29 cellular contexts compared by ENCODE assay signal in genomic region chr13:110590577-110590976, GRCh38. TPM values are rescaled to one million over a fixed set of nuclear protein-coding genes. Genes with fewer than 3 reads are reported as not detected.
DNase-seq lines count a peak whose midpoint lies in the region; ATAC-seq and TF ChIP-seq lines count a peak whose summit lies in the region.
"Had no signal": no experiment of that assay in that cellular context is flagged by ENCODE, and none has a peak within 500 bp of the region (broad histone marks: within the 10 kb centered on the region; RNA-seq: fewer than 3 reads in every experiment).

No MANE protein-coding gene starts in this region.

- TF ChIP-seq CTCF in epithelial cell of esophagus (IDR thresholded peaks at IDR 0.05; ENCODE audit: insufficient read depth, low read depth, low read length, missing control alignments), result no peak

- no peak overlapping the region for H3K18ac ChIP-seq in mesenchymal stem cell (ENCODE audit: low read depth in 1 of 2, low read length in 2 of 2)

- no peak overlapping the region for H2AFZ ChIP-seq in mesenchymal stem cell (ENCODE audit: low read depth, low read length)

- no peak overlapping the region for H2AK5ac ChIP-seq in mesenchymal stem cell (ENCODE audit: low read length, severe bottlenecking)

- no peak overlapping the region for H3K4me3 Mint-ChIP-seq in stimulated activated naive B cell treated with anti-CD40 and anti-IgM and Interleukin-4, amounts not matched to agents 10 μg/mL and 1 μg/mL and 100 μg/mL, for 72 hours
- H3K4me3 Mint-ChIP-seq: activated T-cell treated with anti-CD3 and anti-CD28 coated beads, Interleukin-2, amount 50 U/mL, for 4 hours; brain; CD8-positive, alpha-beta T cell; natural killer cell treated with Interleukin-12 subunit alpha and Interleukin-12 subunit beta and Interleukin-15 and Interleukin-18, amount 100 ng/mL, for 72 hours; stimulated activated naive CD8-positive, alpha-beta T cell treated with anti-CD3 and anti-CD28 coated beads, Interleukin-15, Interleukin-2, amounts not matched to agents 100 ng/mL and 50 ng/mL, for 24 hours; T-helper 1 cell treated with Interleukin-12 subunit alpha and Interleukin-12 subunit beta and Interleukin-4 antibody, amounts not matched to agents 30 μg/mL and 1 μg/mL, for 36 hours had no signal

- H3K4me3 ChIP-seq in epithelial cell of esophagus (ENCODE audit: low read length) (no peak overlapping the region), mesenchymal stem cell (ENCODE audit: insufficient read depth in 1 of 2, low read depth in 1 of 2, low read length in 2 of 2) (no peak overlapping the region)
- H3K4me3 ChIP-seq: colonic mucosa, ovary, right atrium auricular region, SK-N-MC, thyroid gland had no signal

- no peaks in the 10 kb centered on the region for H3K4me1 ChIP-seq in mesenchymal stem cell (ENCODE audit: control insufficient read depth, insufficient read depth, low read depth, low read length)
- H3K4me1 ChIP-seq: colonic mucosa, right atrium auricular region, thyroid gland had no signal

- ATAC-seq in HG02981 (IDR thresholded peaks at IDR 0.05; ENCODE audit: unreplicated experiment), result no peak
- no peak for ATAC-seq in stimulated activated naive B cell treated with anti-CD40 and anti-IgM and Interleukin-4, amounts not matched to agents 10 μg/mL and 1 μg/mL and 100 μg/mL, for 72 hours (replicated peaks)
- ATAC-seq: activated T-cell treated with anti-CD3 and anti-CD28 coated beads, Interleukin-2, amount 50 U/mL, for 4 hours; CD8-positive, alpha-beta T cell; natural killer cell treated with Interleukin-12 subunit alpha and Interleukin-12 subunit beta and Interleukin-15 and Interleukin-18, amount 100 ng/mL, for 72 hours had no signal

- no peak overlapping the region for H2BK12ac ChIP-seq in mesenchymal stem cell (ENCODE audit: low read length in 2 of 2)

- no peaks in the 10 kb centered on the region for H3K36me3 Mint-ChIP-seq in stimulated activated naive B cell treated with anti-CD40 and anti-IgM and Interleukin-4, amounts not matched to agents 10 μg/mL and 1 μg/mL and 100 μg/mL, for 72 hours
- H3K36me3 Mint-ChIP-seq: brain; CD8-positive, alpha-beta T cell; natural killer cell treated with Interleukin-12 subunit alpha and Interleukin-12 subunit beta and Interleukin-15 and Interleukin-18, amount 100 ng/mL, for 72 hours had no signal

- H3K27me3 ChIP-seq in mesenchymal stem cell (ENCODE audit: control insufficient read depth in 1 of 2, insufficient read depth in 1 of 2, low read length in 2 of 2), result no peaks in the 10 kb centered on the region
- H3K27me3 ChIP-seq: colonic mucosa, ovary, right atrium auricular region, thyroid gland had no signal

- no peaks in the 10 kb centered on the region for H3K9me3 Mint-ChIP-seq in stimulated activated naive B cell treated with anti-CD40 and anti-IgM and Interleukin-4, amounts not matched to agents 10 μg/mL and 1 μg/mL and 100 μg/mL, for 72 hours
- H3K9me3 Mint-ChIP-seq: activated T-cell treated with anti-CD3 and anti-CD28 coated beads, Interleukin-2, amount 50 U/mL, for 4 hours; CD8-positive, alpha-beta T cell; natural killer cell treated with Interleukin-12 subunit alpha and Interleukin-12 subunit beta and Interleukin-15 and Interleukin-18, amount 100 ng/mL, for 72 hours; stimulated activated naive CD8-positive, alpha-beta T cell treated with anti-CD3 and anti-CD28 coated beads, Interleukin-15, Interleukin-2, amounts not matched to agents 100 ng/mL and 50 ng/mL, for 24 hours; T-helper 1 cell treated with Interleukin-12 subunit alpha and Interleukin-12 subunit beta and Interleukin-4 antibody, amounts not matched to agents 30 μg/mL and 1 μg/mL, for 36 hours had no signal

- H3K27me3 Mint-ChIP-seq in stimulated activated naive B cell treated with anti-CD40 and anti-IgM and Interleukin-4, amounts not matched to agents 10 μg/mL and 1 μg/mL and 100 μg/mL, for 72 hours, result peaks cover 0 to 2% of the 10 kb centered on the region in 2 donors

- no peak overlapping the region for H2BK15ac ChIP-seq in mesenchymal stem cell (ENCODE audit: low read depth, poor library complexity, severe bottlenecking)

- H3K4me2 ChIP-seq in mesenchymal stem cell (ENCODE audit: low read length, poor library complexity, severe bottlenecking), result no peak overlapping the region

- peak overlapping the region; percentile 11 for H4K91ac ChIP-seq in mesenchymal stem cell (ENCODE audit: low read length)

- H3K14ac ChIP-seq in mesenchymal stem cell (ENCODE audit: low read length in 2 of 2), result no peak overlapping the region

- H3K4me1 Mint-ChIP-seq in stimulated activated naive B cell treated with anti-CD40 and anti-IgM and Interleukin-4, amounts not matched to agents 10 μg/mL and 1 μg/mL and 100 μg/mL, for 72 hours, result peaks cover 0 to 7% of the 10 kb centered on the region in 2 donors
- H3K4me1 Mint-ChIP-seq: brain had no signal

- no peak overlapping the region for H3K27ac ChIP-seq in mesenchymal stem cell (ENCODE audit: low read length, poor library complexity, severe bottlenecking)
- H3K27ac ChIP-seq: 22Rv1, colonic mucosa, ovary, right atrium auricular region, SK-N-MC, thyroid gland had no signal

- H3K36me3 ChIP-seq in mesenchymal stem cell (ENCODE audit: control insufficient read depth in 1 of 2, insufficient read depth in 2 of 2, low read depth in 1 of 2, low read length in 2 of 2), result no peaks in the 10 kb centered on the region
- H3K36me3 ChIP-seq: colonic mucosa, ovary, right atrium auricular region, thyroid gland had no signal

- H3K9ac ChIP-seq in mesenchymal stem cell (ENCODE audit: low read length), result no peak overlapping the region

- no peak overlapping the region for H3K23ac ChIP-seq in mesenchymal stem cell (ENCODE audit: low read length in 2 of 2)

- no peak overlapping the region for H2BK120ac ChIP-seq in mesenchymal stem cell (ENCODE audit: low read depth, low read length)

- no peaks in the 10 kb centered on the region for H3K9me3 ChIP-seq in mesenchymal stem cell (ENCODE audit: control insufficient read depth, low read length)
- H3K9me3 ChIP-seq: colonic mucosa, ovary, right atrium auricular region, thyroid gland had no signal

- H4K8ac ChIP-seq in mesenchymal stem cell (ENCODE audit: low read length), result no peak overlapping the region

- WGBS in mesenchymal stem cell, result 88% methylated on average over 6 of the region's 6 CpGs

- H2BK5ac ChIP-seq in mesenchymal stem cell (ENCODE audit: low read depth, low read length, poor library complexity, severe bottlenecking), result no peak overlapping the region

- H3K27ac Mint-ChIP-seq in stimulated activated naive B cell treated with anti-CD40 and anti-IgM and Interleukin-4, amounts not matched to agents 10 μg/mL and 1 μg/mL and 100 μg/mL, for 72 hours, result no peak overlapping the region
- H3K27ac Mint-ChIP-seq: brain; CD8-positive, alpha-beta T cell; natural killer cell treated with Interleukin-12 subunit alpha and Interleukin-12 subunit beta and Interleukin-15 and Interleukin-18, amount 100 ng/mL, for 72 hours; stimulated activated naive CD8-positive, alpha-beta T cell treated with anti-CD3 and anti-CD28 coated beads, Interleukin-15, Interleukin-2, amounts not matched to agents 100 ng/mL and 50 ng/mL, for 24 hours; T-helper 1 cell treated with Interleukin-12 subunit alpha and Interleukin-12 subunit beta and Interleukin-4 antibody, amounts not matched to agents 30 μg/mL and 1 μg/mL, for 36 hours had no signal

- no peak overlapping the region for H3K4ac ChIP-seq in mesenchymal stem cell (ENCODE audit: low read depth in 1 of 2, low read length in 2 of 2)

- H3K79me1 ChIP-seq in mesenchymal stem cell (replicated peaks; ENCODE audit: low read length, poor library complexity, severe bottlenecking), result no peaks in the 10 kb centered on the region

- DNase-seq in activated CD8-positive, alpha-beta memory T cell treated with anti-CD3 and anti-CD28 coated beads for 24 hours, result peak; percentile 17
- no peak for DNase-seq in activated CD8-positive, alpha-beta memory T cell treated with anti-CD3 and anti-CD28 coated beads, Interleukin-2, amount 50 U/mL, for 4 hours
- DNase-seq in epithelial cell of esophagus (ENCODE audit: low read depth) (peak; percentile 86), mesenchymal stem cell (no peak), NCI-H187 (lab: John Stamatoyannopoulos, UW) (no peak), medulla oblongata (ENCODE audit: extremely low spot score) (no peak)
- no peak for DNase-seq in stimulated activated naive B cell treated with anti-CD40 and anti-IgM and Interleukin-4, amounts not matched to agents 10 μg/mL and 1 μg/mL and 100 μg/mL, for 72 hours
- DNase-seq: activated CD4-positive, alpha-beta T cell treated with anti-CD3 and anti-CD28 coated beads for 1 hour; activated naive CD4-positive, alpha-beta T cell; activated T-cell treated with anti-CD3 and anti-CD28 coated beads, Interleukin-2, amount 50 U/mL, for 4 hours; CD8-positive, alpha-beta T cell; colonic mucosa; Kasumi-1; midbrain; NCI-H1105; NCI-H2029; NCI-H2227 treated with DMSO at 0.1 percent for 48 hours; ovary; RPMI8226; stimulated activated CD4-positive, alpha-beta T cell treated with anti-CD3 and anti-CD28 coated beads, Interleukin-12 subunit alpha, Interleukin-12 subunit beta, amount 100 ng/mL, for 4 hours; thyroid gland had no signal

RNA-seq across cellular contexts. Expression of gene NAXD, which starts 24.8 kb away (rescaled TPM):
- polyA plus RNA-seq in mesenchymal stem cell (2013, experiment 1 of 2), result 17.1 TPM
- polyA plus RNA-seq in mesenchymal stem cell (2013, experiment 2 of 2), result 17.1 TPM

RNA-seq across cellular contexts. Expression of gene RAB20, which starts 29.1 kb away (rescaled TPM):
- 5.1 TPM for polyA plus RNA-seq in mesenchymal stem cell (2013, experiment 1 of 2)
- polyA plus RNA-seq in mesenchymal stem cell (2013, experiment 2 of 2), result 5.2 TPM

Comparison
In these comparisons a context has a peak if more than half of its experiments do, and no peak if none do; other contexts are left out.
1. DNase-seq: peak in activated CD8-positive, alpha-beta memory T cell treated with anti-CD3 and anti-CD28 coated beads for 24 hours (single experiment) and epithelial cell of esophagus (single experiment); none in activated CD8-positive, alpha-beta memory T cell treated with anti-CD3 and anti-CD28 coated beads, Interleukin-2, amount 50 U/mL, for 4 hours (single experiment), mesenchymal stem cell (single experiment), NCI-H187 (0 of 2), stimulated activated naive B cell treated with anti-CD40 and anti-IgM and Interleukin-4, amounts not matched to agents 10 μg/mL and 1 μg/mL and 100 μg/mL, for 72 hours (single experiment) and medulla oblongata (single experiment).